Comparison of ENCODE assay signal across 23 cellular contexts in the genomic region with DNA sequence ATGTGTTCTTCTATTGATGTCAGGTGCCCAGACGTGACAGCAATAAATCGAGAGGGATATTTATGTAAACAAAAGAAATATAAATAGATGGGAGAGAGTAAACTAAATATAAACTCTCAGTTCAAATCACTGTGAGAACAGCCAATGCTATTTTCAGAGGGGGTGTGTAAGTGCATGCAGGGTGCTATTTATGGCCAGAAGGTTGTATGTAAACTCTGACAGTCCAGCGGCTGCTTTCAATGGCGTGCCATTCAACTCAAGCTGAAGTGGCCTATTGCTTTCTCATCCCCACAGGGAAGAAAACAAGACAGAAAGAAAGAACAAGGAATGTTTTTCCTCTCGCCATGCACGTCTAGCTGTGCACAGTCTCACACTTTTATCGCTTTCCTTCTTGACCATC.
"Had no signal": no experiment of that assay in that cellular context is flagged by ENCODE, and none has a peak within 500 bp of the region (broad histone marks: within the 10 kb centered on the region; RNA-seq: fewer than 3 reads in every experiment).

No MANE protein-coding gene starts in this region.

- H3K36me3 ChIP-seq: brain microvascular endothelial cell, suprapubic skin, upper lobe of left lung had no signal

- H3K4me1 Mint-ChIP-seq: natural killer cell had no signal

- H3K36me3 Mint-ChIP-seq: activated naive CD8-positive, alpha-beta T cell; natural killer cell had no signal

- H3K27ac Mint-ChIP-seq: activated CD8-positive, alpha-beta T cell treated with anti-CD3 and anti-CD28 coated beads, Interleukin-2, amount 10 ng/mL, durations not matched to agents 7 days and 5 days; activated naive CD8-positive, alpha-beta T cell; dendritic cell treated with granulocyte-macrophage colony-stimulating factor and Interleukin-4, amounts not matched to agents 40 ng/mL and 50 ng/mL, for 4 days; natural killer cell; stimulated activated naive CD8-positive, alpha-beta T cell treated with anti-CD3 and anti-CD28 coated beads, Interleukin-15, Interleukin-2, amounts not matched to agents 100 ng/mL and 50 ng/mL, for 24 hours; T-helper 1 cell treated with Interleukin-12 subunit alpha and Interleukin-12 subunit beta and Interleukin-4 antibody, amounts not matched to agents 30 μg/mL and 1 μg/mL, for 36 hours; WTC11 had no signal

- ATAC-seq: activated CD8-positive, alpha-beta T cell treated with anti-CD3 and anti-CD28 coated beads, Interleukin-2, amount 10 ng/mL, durations not matched to agents 7 days and 5 days; left colon; natural killer cell had no signal

- H3K9me3 ChIP-seq: suprapubic skin, upper lobe of left lung had no signal

- H3K9me3 Mint-ChIP-seq: dendritic cell treated with granulocyte-macrophage colony-stimulating factor and Interleukin-4, amounts not matched to agents 40 ng/mL and 50 ng/mL, for 4 days; natural killer cell; stimulated activated naive CD8-positive, alpha-beta T cell treated with anti-CD3 and anti-CD28 coated beads, Interleukin-15, Interleukin-2, amounts not matched to agents 100 ng/mL and 50 ng/mL, for 24 hours; T-helper 1 cell treated with Interleukin-12 subunit alpha and Interleukin-12 subunit beta and Interleukin-4 antibody, amounts not matched to agents 30 μg/mL and 1 μg/mL, for 36 hours had no signal

- H3K4me1 ChIP-seq: suprapubic skin, upper lobe of left lung had no signal

- DNase-seq: activated CD4-positive, alpha-beta T cell treated with anti-CD3 and anti-CD28 coated beads for 4 hours; activated CD8-positive, alpha-beta memory T cell treated with anti-CD3 and anti-CD28 coated beads, Interleukin-2, amount 50 U/mL, for 4 hours; activated CD8-positive, alpha-beta T cell treated with anti-CD3 and anti-CD28 coated beads, Interleukin-2, amount 10 ng/mL, durations not matched to agents 7 days and 5 days; activated gamma-delta T cell; activated T-cell treated with anti-CD3 and anti-CD28 coated beads, Interleukin-2, amount 50 U/mL, for 48 hours; amygdala; brain microvascular endothelial cell; cerebellar nuclear complex; effector memory CD4-positive, alpha-beta T cell; head of caudate nucleus; left colon; mammary epithelial cell; natural killer cell; posterior cingulate gyrus had no signal

- H3K27ac ChIP-seq: brain microvascular endothelial cell, foreskin keratinocyte, suprapubic skin, upper lobe of left lung had no signal

- H3K4me3 Mint-ChIP-seq: activated CD8-positive, alpha-beta T cell treated with anti-CD3 and anti-CD28 coated beads, Interleukin-2, amount 10 ng/mL, durations not matched to agents 7 days and 5 days; activated naive CD8-positive, alpha-beta T cell; dendritic cell treated with granulocyte-macrophage colony-stimulating factor and Interleukin-4, amounts not matched to agents 40 ng/mL and 50 ng/mL, for 4 days; natural killer cell; stimulated activated naive CD8-positive, alpha-beta T cell treated with anti-CD3 and anti-CD28 coated beads, Interleukin-15, Interleukin-2, amounts not matched to agents 100 ng/mL and 50 ng/mL, for 24 hours; T-helper 1 cell treated with Interleukin-12 subunit alpha and Interleukin-12 subunit beta and Interleukin-4 antibody, amounts not matched to agents 30 μg/mL and 1 μg/mL, for 36 hours; WTC11 had no signal

- H3K27me3 ChIP-seq: brain microvascular endothelial cell, upper lobe of left lung had no signal

- H3K4me3 ChIP-seq: smooth muscle cell, suprapubic skin, upper lobe of left lung had no signal
